ENCODE assay signal across 1 cellular context in the genomic region with DNA sequence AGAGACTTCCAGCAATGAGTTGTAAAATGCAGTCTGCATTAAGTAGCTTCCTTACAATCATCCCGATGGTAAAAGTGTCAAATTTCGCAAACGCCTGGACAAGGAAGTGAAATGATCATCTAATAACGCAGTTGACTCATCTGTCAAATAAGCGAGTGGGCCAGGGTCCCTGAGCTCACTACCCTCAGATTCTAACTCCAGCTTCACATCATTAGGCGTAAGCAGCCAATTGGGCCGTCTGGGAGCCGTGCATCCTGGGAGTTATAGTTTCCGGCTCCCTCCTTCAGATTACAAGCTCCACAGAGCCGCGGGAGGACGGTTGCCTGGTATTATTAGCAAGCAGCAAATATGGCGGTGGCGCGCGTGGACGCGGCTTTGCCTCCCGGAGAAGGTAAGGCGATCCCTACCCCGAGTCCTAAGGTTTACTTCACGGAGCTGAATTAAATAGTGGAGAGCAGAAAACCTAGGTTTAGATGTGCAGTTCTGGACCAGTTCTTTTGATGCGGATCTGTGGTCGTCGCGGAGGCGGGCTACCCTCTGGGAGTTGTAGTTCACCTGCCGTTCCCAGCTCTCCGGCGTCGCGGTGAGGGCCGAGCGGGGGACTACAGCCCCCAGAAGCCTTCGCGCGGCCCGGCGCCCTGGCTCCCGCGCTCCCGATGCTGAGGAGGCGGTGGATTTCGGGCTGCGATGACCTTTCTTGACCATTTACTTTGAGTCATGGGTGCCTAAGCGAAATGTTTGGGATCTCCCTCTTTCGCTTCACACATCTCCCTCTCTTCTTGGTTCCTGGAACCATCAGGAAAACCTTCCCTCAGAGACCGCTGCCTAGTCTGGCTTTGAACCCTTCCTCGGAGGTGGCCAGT.
TF ChIP-seq lines count a peak whose summit lies in the region.

A gene with protein sequence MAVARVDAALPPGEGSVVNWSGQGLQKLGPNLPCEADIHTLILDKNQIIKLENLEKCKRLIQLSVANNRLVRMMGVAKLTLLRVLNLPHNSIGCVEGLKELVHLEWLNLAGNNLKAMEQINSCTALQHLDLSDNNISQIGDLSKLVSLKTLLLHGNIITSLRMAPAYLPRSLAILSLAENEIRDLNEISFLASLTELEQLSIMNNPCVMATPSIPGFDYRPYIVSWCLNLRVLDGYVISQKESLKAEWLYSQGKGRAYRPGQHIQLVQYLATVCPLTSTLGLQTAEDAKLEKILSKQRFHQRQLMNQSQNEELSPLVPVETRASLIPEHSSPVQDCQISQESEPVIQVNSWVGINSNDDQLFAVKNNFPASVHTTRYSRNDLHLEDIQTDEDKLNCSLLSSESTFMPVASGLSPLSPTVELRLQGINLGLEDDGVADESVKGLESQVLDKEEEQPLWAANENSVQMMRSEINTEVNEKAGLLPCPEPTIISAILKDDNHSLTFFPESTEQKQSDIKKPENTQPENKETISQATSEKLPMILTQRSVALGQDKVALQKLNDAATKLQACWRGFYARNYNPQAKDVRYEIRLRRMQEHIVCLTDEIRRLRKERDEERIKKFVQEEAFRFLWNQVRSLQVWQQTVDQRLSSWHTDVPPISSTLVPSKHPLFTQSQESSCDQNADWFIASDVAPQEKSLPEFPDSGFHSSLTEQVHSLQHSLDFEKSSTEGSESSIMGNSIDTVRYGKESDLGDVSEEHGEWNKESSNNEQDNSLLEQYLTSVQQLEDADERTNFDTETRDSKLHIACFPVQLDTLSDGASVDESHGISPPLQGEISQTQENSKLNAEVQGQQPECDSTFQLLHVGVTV (plus strand): TSS at position 286 of the 863 bp plus-strand sequence. CDS start 63 bp downstream, at position 349.

TF ChIP-seq in HepG2, 621 proteins besides CTCF, POLR2A, EP300 and RAD21 (continued from another document and continues in another):
- TF ChIP-seq, protein P1, sequence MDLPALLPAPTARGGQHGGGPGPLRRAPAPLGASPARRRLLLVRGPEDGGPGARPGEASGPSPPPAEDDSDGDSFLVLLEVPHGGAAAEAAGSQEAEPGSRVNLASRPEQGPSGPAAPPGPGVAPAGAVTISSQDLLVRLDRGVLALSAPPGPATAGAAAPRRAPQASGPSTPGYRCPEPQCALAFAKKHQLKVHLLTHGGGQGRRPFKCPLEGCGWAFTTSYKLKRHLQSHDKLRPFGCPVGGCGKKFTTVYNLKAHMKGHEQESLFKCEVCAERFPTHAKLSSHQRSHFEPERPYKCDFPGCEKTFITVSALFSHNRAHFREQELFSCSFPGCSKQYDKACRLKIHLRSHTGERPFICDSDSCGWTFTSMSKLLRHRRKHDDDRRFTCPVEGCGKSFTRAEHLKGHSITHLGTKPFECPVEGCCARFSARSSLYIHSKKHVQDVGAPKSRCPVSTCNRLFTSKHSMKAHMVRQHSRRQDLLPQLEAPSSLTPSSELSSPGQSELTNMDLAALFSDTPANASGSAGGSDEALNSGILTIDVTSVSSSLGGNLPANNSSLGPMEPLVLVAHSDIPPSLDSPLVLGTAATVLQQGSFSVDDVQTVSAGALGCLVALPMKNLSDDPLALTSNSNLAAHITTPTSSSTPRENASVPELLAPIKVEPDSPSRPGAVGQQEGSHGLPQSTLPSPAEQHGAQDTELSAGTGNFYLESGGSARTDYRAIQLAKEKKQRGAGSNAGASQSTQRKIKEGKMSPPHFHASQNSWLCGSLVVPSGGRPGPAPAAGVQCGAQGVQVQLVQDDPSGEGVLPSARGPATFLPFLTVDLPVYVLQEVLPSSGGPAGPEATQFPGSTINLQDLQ (CRISPR knock-in tag; IDR thresholded peaks at IDR 0.05), result no peak
- peak; percentile 46; the same call in 1 of the 2 replicates for TF ChIP-seq ETV5 (CRISPR knock-in tag; IDR thresholded peaks at IDR 0.05; ENCODE audit: borderline replicate concordance)
- TF ChIP-seq SAP130 (CRISPR knock-in tag; IDR thresholded peaks at IDR 0.05; ENCODE audit: low read depth), result peak; percentile 74
- no peak for TF ChIP-seq SP2 (CRISPR knock-in tag; IDR thresholded peaks at IDR 0.05)
- peak; percentile 83 for TF ChIP-seq ELF3 (CRISPR knock-in tag; IDR thresholded peaks at IDR 0.05)
- TF ChIP-seq CHCHD3 (CRISPR knock-in tag; IDR thresholded peaks at IDR 0.05), result no peak
- no peak for TF ChIP-seq ZBTB42 (CRISPR knock-in tag; IDR thresholded peaks at IDR 0.05)
- 0 out of 2 replicates have a peak, but pooled peaks have one; percentile 25 for TF ChIP-seq ZNF761 (CRISPR knock-in tag; conservative IDR thresholded peaks at IDR 0.05)
- TF ChIP-seq, protein P2, sequence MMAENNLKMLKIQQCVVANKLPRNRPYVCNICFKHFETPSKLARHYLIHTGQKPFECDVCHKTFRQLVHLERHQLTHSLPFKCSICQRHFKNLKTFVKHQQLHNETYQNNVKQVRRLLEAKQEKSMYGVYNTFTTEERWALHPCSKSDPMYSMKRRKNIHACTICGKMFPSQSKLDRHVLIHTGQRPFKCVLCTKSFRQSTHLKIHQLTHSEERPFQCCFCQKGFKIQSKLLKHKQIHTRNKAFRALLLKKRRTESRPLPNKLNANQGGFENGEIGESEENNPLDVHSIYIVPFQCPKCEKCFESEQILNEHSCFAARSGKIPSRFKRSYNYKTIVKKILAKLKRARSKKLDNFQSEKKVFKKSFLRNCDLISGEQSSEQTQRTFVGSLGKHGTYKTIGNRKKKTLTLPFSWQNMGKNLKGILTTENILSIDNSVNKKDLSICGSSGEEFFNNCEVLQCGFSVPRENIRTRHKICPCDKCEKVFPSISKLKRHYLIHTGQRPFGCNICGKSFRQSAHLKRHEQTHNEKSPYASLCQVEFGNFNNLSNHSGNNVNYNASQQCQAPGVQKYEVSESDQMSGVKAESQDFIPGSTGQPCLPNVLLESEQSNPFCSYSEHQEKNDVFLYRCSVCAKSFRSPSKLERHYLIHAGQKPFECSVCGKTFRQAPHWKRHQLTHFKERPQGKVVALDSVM (CRISPR knock-in tag; IDR thresholded peaks at IDR 0.05), result 0 out of 2 replicates have a peak, but pooled peaks have one; percentile 22
- peak; percentile 38; the same call in 1 of the 2 replicates for TF ChIP-seq ZBTB7A (CRISPR knock-in tag; IDR thresholded peaks at IDR 0.05)
- TF ChIP-seq TGIF2 (CRISPR knock-in tag; IDR thresholded peaks at IDR 0.05), result no peak
- peak; percentile 59; the same call in 1 of the 2 replicates for TF ChIP-seq POLR2AphosphoS5 (IDR thresholded peaks at IDR 0.05; ENCODE audit: low read depth, low read length)
- no peak for TF ChIP-seq ZNF839 (CRISPR knock-in tag; IDR thresholded peaks at IDR 0.05; ENCODE audit: borderline replicate concordance)
- no peak for TF ChIP-seq ZNF205 (CRISPR knock-in tag; IDR thresholded peaks at IDR 0.05)
- TF ChIP-seq GABPA (IDR thresholded peaks at IDR 0.05; ENCODE audit: low read depth, low read length), result no peak
- peak; percentile 82 for TF ChIP-seq GABPA (CRISPR knock-in tag; IDR thresholded peaks at IDR 0.05; ENCODE audit: low read depth)
- TF ChIP-seq, protein P3, sequence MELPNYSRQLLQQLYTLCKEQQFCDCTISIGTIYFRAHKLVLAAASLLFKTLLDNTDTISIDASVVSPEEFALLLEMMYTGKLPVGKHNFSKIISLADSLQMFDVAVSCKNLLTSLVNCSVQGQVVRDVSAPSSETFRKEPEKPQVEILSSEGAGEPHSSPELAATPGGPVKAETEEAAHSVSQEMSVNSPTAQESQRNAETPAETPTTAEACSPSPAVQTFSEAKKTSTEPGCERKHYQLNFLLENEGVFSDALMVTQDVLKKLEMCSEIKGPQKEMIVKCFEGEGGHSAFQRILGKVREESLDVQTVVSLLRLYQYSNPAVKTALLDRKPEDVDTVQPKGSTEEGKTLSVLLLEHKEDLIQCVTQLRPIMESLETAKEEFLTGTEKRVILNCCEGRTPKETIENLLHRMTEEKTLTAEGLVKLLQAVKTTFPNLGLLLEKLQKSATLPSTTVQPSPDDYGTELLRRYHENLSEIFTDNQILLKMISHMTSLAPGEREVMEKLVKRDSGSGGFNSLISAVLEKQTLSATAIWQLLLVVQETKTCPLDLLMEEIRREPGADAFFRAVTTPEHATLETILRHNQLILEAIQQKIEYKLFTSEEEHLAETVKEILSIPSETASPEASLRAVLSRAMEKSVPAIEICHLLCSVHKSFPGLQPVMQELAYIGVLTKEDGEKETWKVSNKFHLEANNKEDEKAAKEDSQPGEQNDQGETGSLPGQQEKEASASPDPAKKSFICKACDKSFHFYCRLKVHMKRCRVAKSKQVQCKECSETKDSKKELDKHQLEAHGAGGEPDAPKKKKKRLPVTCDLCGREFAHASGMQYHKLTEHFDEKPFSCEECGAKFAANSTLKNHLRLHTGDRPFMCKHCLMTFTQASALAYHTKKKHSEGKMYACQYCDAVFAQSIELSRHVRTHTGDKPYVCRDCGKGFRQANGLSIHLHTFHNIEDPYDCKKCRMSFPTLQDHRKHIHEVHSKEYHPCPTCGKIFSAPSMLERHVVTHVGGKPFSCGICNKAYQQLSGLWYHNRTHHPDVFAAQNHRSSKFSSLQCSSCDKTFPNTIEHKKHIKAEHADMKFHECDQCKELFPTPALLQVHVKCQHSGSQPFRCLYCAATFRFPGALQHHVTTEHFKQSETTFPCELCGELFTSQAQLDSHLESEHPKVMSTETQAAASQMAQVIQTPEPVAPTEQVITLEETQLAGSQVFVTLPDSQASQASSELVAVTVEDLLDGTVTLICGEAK (IDR thresholded peaks at IDR 0.05), result no peak
- TF ChIP-seq, protein P3 (CRISPR knock-in tag; IDR thresholded peaks at IDR 0.05), result peak; percentile 79
- TF ChIP-seq ZNF12 (CRISPR knock-in tag; IDR thresholded peaks at IDR 0.05), result no peak
- no peak for TF ChIP-seq NPAS2 (CRISPR knock-in tag; IDR thresholded peaks at IDR 0.05; ENCODE audit: borderline replicate concordance)
- TF ChIP-seq, protein P4, sequence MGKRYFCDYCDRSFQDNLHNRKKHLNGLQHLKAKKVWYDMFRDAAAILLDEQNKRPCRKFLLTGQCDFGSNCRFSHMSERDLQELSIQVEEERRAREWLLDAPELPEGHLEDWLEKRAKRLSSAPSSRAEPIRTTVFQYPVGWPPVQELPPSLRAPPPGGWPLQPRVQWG (CRISPR knock-in tag; IDR thresholded peaks at IDR 0.05; ENCODE audit: borderline replicate concordance, low read depth), result no peak
- peak; percentile 56 for TF ChIP-seq FOSL2 (CRISPR knock-in tag; IDR thresholded peaks at IDR 0.05)
- TF ChIP-seq, protein P5, sequence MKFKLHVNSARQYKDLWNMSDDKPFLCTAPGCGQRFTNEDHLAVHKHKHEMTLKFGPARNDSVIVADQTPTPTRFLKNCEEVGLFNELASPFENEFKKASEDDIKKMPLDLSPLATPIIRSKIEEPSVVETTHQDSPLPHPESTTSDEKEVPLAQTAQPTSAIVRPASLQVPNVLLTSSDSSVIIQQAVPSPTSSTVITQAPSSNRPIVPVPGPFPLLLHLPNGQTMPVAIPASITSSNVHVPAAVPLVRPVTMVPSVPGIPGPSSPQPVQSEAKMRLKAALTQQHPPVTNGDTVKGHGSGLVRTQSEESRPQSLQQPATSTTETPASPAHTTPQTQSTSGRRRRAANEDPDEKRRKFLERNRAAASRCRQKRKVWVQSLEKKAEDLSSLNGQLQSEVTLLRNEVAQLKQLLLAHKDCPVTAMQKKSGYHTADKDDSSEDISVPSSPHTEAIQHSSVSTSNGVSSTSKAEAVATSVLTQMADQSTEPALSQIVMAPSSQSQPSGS (CRISPR knock-in tag; IDR thresholded peaks at IDR 0.05), result peak; percentile 23; the same call in 1 of the 2 replicates
- TF ChIP-seq, protein P6, sequence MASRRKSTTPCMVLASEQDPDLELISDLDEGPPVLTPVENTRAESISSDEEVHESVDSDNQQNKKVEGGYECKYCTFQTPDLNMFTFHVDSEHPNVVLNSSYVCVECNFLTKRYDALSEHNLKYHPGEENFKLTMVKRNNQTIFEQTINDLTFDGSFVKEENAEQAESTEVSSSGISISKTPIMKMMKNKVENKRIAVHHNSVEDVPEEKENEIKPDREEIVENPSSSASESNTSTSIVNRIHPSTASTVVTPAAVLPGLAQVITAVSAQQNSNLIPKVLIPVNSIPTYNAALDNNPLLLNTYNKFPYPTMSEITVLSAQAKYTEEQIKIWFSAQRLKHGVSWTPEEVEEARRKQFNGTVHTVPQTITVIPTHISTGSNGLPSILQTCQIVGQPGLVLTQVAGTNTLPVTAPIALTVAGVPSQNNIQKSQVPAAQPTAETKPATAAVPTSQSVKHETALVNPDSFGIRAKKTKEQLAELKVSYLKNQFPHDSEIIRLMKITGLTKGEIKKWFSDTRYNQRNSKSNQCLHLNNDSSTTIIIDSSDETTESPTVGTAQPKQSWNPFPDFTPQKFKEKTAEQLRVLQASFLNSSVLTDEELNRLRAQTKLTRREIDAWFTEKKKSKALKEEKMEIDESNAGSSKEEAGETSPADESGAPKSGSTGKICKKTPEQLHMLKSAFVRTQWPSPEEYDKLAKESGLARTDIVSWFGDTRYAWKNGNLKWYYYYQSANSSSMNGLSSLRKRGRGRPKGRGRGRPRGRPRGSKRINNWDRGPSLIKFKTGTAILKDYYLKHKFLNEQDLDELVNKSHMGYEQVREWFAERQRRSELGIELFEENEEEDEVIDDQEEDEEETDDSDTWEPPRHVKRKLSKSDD (CRISPR knock-in tag; IDR thresholded peaks at IDR 0.05; ENCODE audit: low read depth), result 0 out of 2 replicates have a peak, but pooled peaks have one; percentile 50
